Comparison of ENCODE assay signal across 8 cellular contexts in the genomic region with DNA sequence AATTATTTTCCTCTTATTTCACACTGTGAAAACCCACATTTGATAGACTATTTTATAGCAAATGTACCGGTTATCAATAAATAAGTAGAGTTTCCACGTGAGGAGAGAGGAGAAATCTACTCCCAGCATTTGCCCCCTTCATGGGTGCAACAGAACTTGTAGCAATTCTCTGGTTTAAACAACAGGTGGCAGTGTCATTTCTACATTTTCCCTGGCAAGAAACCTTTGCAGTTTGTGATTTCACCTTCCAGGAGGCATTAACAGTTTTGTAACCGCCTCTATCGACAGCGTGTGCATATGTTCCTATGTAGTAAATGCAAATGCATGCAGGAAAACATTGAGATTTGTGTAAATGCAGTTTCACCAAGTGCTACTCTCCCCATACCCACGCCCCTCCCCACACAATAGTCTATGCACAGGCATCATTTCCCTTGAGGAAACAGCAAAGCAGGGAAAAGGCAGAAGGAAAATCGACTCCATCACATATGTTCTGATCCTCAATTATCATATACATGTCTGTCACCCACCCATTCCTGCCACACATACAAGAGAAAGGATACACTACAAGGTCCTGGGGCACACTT.
DNase-seq lines count a peak whose midpoint lies in the region; ATAC-seq, FAIRE-seq and TF ChIP-seq lines count a peak whose summit lies in the region.

No MANE protein-coding gene starts in this region.

- peak; percentile 78 for FAIRE-seq in G401.6 (lab: Jason Lieb, UNC)

- TF ChIP-seq EP300 in Ishikawa (IDR thresholded peaks at IDR 0.05; ENCODE audit: borderline replicate concordance): no peak

- POLR2A ChIA-PET in Panc1 (lab: Charles Lee): interaction anchor here (0.6 kb wide), 1 partner anchor 877 kb away, joined by 7 read pairs; no protein-coding TSS in a partner anchor

- WGBS in esophagus squamous epithelium, 2 donors: 30 to 43% methylated on average over 7 of the region's 7 CpGs

- peak; percentile 27 for DNase-seq in Panc1 (ENCODE audit: low read depth, low spot score)
- DNase-seq in esophagus squamous epithelium (lab: John Stamatoyannopoulos, UW): no peak
- DNase-seq in progenitor cell of endocrine pancreas (ENCODE audit: low spot score, unreplicated experiment): no peak
- DNase-seq in activated effector memory CD4-positive, alpha-beta T cell treated with Interleukin-2 at 50 U/mL for 16 hours: no peak
- no peak for DNase-seq in activated naive CD4-positive, alpha-beta T cell treated with anti-CD3 and anti-CD28 coated beads, Interleukin-2, amount 50 U/mL, for 72 hours (ENCODE audit: low spot score in 2 of 2)

- H3K27ac Mint-ChIP-seq in progenitor cell of endocrine pancreas: no peak overlapping the region
- H3K27ac Mint-ChIP-seq in activated naive CD4-positive, alpha-beta T cell treated with anti-CD3 and anti-CD28 coated beads, Interleukin-2, amount 50 U/mL, for 72 hours: no peak overlapping the region

- H3K4me1 ChIP-seq in Panc1 (ENCODE audit: control insufficient read depth, insufficient read depth, low read length) (no peaks in the 10 kb centered on the region), esophagus squamous epithelium (peaks cover 0 to 17% (median 0%) of the 10 kb centered on the region in 3 donors)

- BruUV-seq in Panc1 (replicated peaks; lab: Mats Ljungman, UMichigan): no TSS peak

- no peak overlapping the region for H3K4me3 Mint-ChIP-seq in progenitor cell of endocrine pancreas (ENCODE audit: low read depth)

- intact Hi-C loops in Panc1 (cut with micrococcal nuclease; ENCODE audit: unreplicated experiment) (loop anchor here (2.0 to 5.0 kb wide), 3 partner anchors 270 to 480 kb away; no protein-coding TSS in a partner anchor), esophagus squamous epithelium (cut with DNase I) (loop anchor here (10.0 kb wide), 2 partner anchors 442 to 482 kb away; no protein-coding TSS in a partner anchor)

- CTCF ChIA-PET in Panc1 (lab: Charles Lee): interaction anchor here (0.5 kb wide), 1 partner anchor 480 kb away, joined by 3 read pairs; no protein-coding TSS in a partner anchor

- no peak for TF ChIP-seq POLR2A in esophagus squamous epithelium (IDR thresholded peaks at IDR 0.05)

- H3K4me1 Mint-ChIP-seq in progenitor cell of endocrine pancreas (ENCODE audit: low read depth): no peaks in the 10 kb centered on the region

- in situ Hi-C loops in Panc1 (cut with HindIII; ENCODE audit: low pct_unique_long_range_greater_than_20kb, low sequenced_read_pairs): no loop called here

- H3K9me3 ChIP-seq in Panc1 (ENCODE audit: control insufficient read depth, insufficient read depth, low read depth, low read length): no peaks in the 10 kb centered on the region
- H3K9me3 ChIP-seq in esophagus squamous epithelium: no peaks in the 10 kb centered on the region

- H3K36me3 ChIP-seq in Panc1 (ENCODE audit: control insufficient read depth, insufficient read depth, low read length) (no peaks in the 10 kb centered on the region), esophagus squamous epithelium (no peaks in the 10 kb centered on the region)

- peak; percentile 48 for ATAC-seq in Panc1
- no peak for ATAC-seq in GM18502 (IDR thresholded peaks at IDR 0.05; ENCODE audit: poor library complexity, unreplicated experiment)
- ATAC-seq in activated naive CD4-positive, alpha-beta T cell treated with anti-CD3 and anti-CD28 coated beads, Interleukin-2, amount 50 U/mL, for 72 hours: no peak

- H3K27me3 ChIP-seq in Panc1 (ENCODE audit: control insufficient read depth, insufficient read depth, low read length): no peaks in the 10 kb centered on the region
- H3K27me3 ChIP-seq in esophagus squamous epithelium: no peaks in the 10 kb centered on the region

- TF ChIP-seq CTCF in Panc1 (IDR thresholded peaks at IDR 0.05) (peak; percentile 72), esophagus squamous epithelium (IDR thresholded peaks at IDR 0.05) (peak in 5 of 6 experiments; percentile 47 to 64 (median 50)), progenitor cell of endocrine pancreas (IDR thresholded peaks at IDR 0.05; ENCODE audit: unreplicated experiment) (peak; percentile 74)

- H3K9me3 Mint-ChIP-seq in progenitor cell of endocrine pancreas (ENCODE audit: low read depth): no peaks in the 10 kb centered on the region
- H3K9me3 Mint-ChIP-seq in activated naive CD4-positive, alpha-beta T cell treated with anti-CD3 and anti-CD28 coated beads, Interleukin-2, amount 50 U/mL, for 72 hours: no peaks in the 10 kb centered on the region

- no peaks in the 10 kb centered on the region for H3K27me3 Mint-ChIP-seq in progenitor cell of endocrine pancreas

- H3K27ac ChIP-seq in Panc1 (ENCODE audit: low read length) (no peak overlapping the region), esophagus squamous epithelium (no peak overlapping the region)

- H3K4me3 ChIP-seq in Panc1 (ENCODE audit: low read depth in 2 of 2, low read length in 2 of 2): no peak overlapping the region
- no peak overlapping the region for H3K4me3 ChIP-seq in esophagus squamous epithelium

- H3K36me3 Mint-ChIP-seq in progenitor cell of endocrine pancreas (ENCODE audit: insufficient read depth): no peaks in the 10 kb centered on the region
- H3K36me3 Mint-ChIP-seq in activated naive CD4-positive, alpha-beta T cell treated with anti-CD3 and anti-CD28 coated beads, Interleukin-2, amount 50 U/mL, for 72 hours: no peaks in the 10 kb centered on the region

- peak; percentile 69 for TF ChIP-seq RAD21 in Ishikawa (IDR thresholded peaks at IDR 0.05; ENCODE audit: low read depth)

TF ChIP-seq in Ishikawa, 13 proteins besides CTCF, POLR2A, EP300 and RAD21:
- TF ChIP-seq CEBPB (IDR thresholded peaks at IDR 0.05): no peak
- TF ChIP-seq ZBTB7A (IDR thresholded peaks at IDR 0.05; ENCODE audit: low read depth): no peak
- TF ChIP-seq YY1 (IDR thresholded peaks at IDR 0.05; ENCODE audit: low read depth): no peak
- TF ChIP-seq NFIC (IDR thresholded peaks at IDR 0.05): no peak
- TF ChIP-seq TCF12 (IDR thresholded peaks at IDR 0.05; ENCODE audit: low read depth): no peak
- TF ChIP-seq TEAD4 (IDR thresholded peaks at IDR 0.05): no peak
- TF ChIP-seq TAF1 (IDR thresholded peaks at IDR 0.05; ENCODE audit: low read depth): no peak
- TF ChIP-seq, protein P1, sequence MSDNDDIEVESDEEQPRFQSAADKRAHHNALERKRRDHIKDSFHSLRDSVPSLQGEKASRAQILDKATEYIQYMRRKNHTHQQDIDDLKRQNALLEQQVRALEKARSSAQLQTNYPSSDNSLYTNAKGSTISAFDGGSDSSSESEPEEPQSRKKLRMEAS (IDR thresholded peaks at IDR 0.05): no peak
- no peak for TF ChIP-seq FOXM1 (IDR thresholded peaks at IDR 0.05; ENCODE audit: borderline replicate concordance, low read depth)
- TF ChIP-seq, protein P2, sequence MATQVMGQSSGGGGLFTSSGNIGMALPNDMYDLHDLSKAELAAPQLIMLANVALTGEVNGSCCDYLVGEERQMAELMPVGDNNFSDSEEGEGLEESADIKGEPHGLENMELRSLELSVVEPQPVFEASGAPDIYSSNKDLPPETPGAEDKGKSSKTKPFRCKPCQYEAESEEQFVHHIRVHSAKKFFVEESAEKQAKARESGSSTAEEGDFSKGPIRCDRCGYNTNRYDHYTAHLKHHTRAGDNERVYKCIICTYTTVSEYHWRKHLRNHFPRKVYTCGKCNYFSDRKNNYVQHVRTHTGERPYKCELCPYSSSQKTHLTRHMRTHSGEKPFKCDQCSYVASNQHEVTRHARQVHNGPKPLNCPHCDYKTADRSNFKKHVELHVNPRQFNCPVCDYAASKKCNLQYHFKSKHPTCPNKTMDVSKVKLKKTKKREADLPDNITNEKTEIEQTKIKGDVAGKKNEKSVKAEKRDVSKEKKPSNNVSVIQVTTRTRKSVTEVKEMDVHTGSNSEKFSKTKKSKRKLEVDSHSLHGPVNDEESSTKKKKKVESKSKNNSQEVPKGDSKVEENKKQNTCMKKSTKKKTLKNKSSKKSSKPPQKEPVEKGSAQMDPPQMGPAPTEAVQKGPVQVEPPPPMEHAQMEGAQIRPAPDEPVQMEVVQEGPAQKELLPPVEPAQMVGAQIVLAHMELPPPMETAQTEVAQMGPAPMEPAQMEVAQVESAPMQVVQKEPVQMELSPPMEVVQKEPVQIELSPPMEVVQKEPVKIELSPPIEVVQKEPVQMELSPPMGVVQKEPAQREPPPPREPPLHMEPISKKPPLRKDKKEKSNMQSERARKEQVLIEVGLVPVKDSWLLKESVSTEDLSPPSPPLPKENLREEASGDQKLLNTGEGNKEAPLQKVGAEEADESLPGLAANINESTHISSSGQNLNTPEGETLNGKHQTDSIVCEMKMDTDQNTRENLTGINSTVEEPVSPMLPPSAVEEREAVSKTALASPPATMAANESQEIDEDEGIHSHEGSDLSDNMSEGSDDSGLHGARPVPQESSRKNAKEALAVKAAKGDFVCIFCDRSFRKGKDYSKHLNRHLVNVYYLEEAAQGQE (IDR thresholded peaks at IDR 0.05; ENCODE audit: low read depth): no peak
- no peak for TF ChIP-seq CREB1 (IDR thresholded peaks at IDR 0.05; ENCODE audit: low read depth)
- no peak for TF ChIP-seq EGR1 (IDR thresholded peaks at IDR 0.05)
